Comparison of ENCODE assay signal across 9 cellular contexts in the genomic region with DNA sequence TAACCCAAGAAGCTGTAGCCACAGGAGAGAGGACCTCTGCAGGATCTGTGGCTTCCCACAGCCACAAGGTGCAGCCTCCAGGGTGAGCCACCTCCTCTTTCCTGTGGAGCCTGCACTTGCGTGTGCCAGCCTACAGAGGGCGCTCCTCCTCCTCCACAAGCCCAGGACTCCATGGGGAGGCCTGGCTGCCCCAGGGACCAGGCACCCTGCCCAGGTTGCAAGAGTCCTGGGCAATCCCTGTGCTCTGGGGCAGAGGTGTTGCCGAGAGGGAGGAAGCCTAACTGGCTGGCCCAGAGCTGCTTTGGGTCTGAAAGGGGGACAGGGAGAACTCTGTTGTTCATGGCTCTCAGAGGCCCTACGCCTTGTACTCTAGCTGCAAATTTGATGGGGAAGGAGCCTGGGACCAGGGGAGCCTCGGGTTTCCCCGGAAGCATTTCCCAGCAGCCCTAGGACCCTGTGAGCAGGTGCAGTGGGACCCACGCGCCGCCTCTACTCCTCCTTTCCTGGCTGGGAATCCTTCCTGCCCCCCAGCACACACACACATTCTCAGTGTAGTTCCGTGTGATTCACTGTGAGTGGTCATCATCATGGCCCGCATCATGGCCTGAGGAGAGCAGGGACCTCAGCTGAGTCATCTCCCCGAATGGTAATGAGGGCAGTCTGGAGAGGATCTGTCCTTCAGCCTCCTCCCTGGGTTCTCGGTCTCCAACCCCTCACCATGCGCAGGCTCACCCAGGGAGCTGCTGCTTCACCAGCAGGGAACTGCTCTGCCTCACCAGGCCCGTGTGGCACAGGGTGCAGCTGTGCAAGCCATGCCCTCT. TPM values are rescaled to one million over a fixed set of nuclear protein-coding genes. Genes with fewer than 3 reads are reported as not detected.
DNase-seq lines count a peak whose midpoint lies in the region; ATAC-seq and TF ChIP-seq lines count a peak whose summit lies in the region.
"Had no signal": no experiment of that assay in that cellular context is flagged by ENCODE, and none has a peak within 500 bp of the region (broad histone marks: within the 10 kb centered on the region; RNA-seq: fewer than 3 reads in every experiment).

No MANE protein-coding gene starts in this region.

- H3K4me3 ChIP-seq in HEK293 (ENCODE audit: low read depth, low read length) (no peak overlapping the region), heart right ventricle (no peak overlapping the region), spleen (no peak overlapping the region)

- ATAC-seq in heart right ventricle (peak; percentile 74 to 95 (median 88)), GM18867 (IDR thresholded peaks at IDR 0.05; ENCODE audit: unreplicated experiment) (no peak), GM18868 (IDR thresholded peaks at IDR 0.05; ENCODE audit: unreplicated experiment) (no peak)

- no peaks in the 10 kb centered on the region for H3K36me3 Mint-ChIP-seq in CD14-positive monocyte
- H3K36me3 Mint-ChIP-seq: IgD-negative memory B cell had no signal

- H3K9me3 ChIP-seq in HEK293 (ENCODE audit: control insufficient read depth, insufficient read depth, low read depth, low read length), result no peaks in the 10 kb centered on the region
- H3K9me3 ChIP-seq in heart right ventricle, result no peaks in the 10 kb centered on the region
- H3K9me3 ChIP-seq in spleen, result peaks cover 0 to 3% (median 0%) of the 10 kb centered on the region in 8 donors

- H3K9me3 Mint-ChIP-seq in CD14-positive monocyte, result peaks cover 0 to 2% (median 2%) of the 10 kb centered on the region in 7 donors

- in situ Hi-C loops in SK-MEL-5 (cut with HindIII; ENCODE audit: low pct_unique_long_range_greater_than_20kb, low sequenced_read_pairs), result no loop called here

- POLR2A ChIA-PET in HEK293 (lab: Yijun Ruan, JAX), result no interaction called here

- DNase-seq in CD14-positive monocyte (ENCODE audit: low spot score) (peak; percentile 60), SK-MEL-5 (ENCODE audit: low read depth, low spot score) (peak; percentile 74), heart right ventricle (peak; percentile 44 to 66), spleen (peak; percentile 88)
- DNase-seq in activated naive CD4-positive, alpha-beta T cell treated with anti-CD3 and anti-CD28 coated beads, Interleukin-2, amount 50 U/mL, for 16 hours, result peak; percentile 38

- WGBS in heart right ventricle, 2 donors, result 71 to 74% methylated on average over 15 of the region's 15 CpGs
- WGBS in spleen, 5 donors, result 69 to 82% (median 80%) methylated on average over 10 to 15 of the region's 15 CpGs

- intact Hi-C loops in CD14-positive monocyte (cut with micrococcal nuclease) (loop anchor here in 1 of 2 donors (2.0 kb wide), 1 partner anchor 29 kb away; a partner anchor contains a TSS), heart right ventricle (cut with DNase I) (loop anchor here in 3 of 10 donors (5.0 to 10.0 kb wide), 2 partner anchors 65 to 67 kb away; no protein-coding TSS in a partner anchor), spleen (cut with DNase I; ENCODE audit: low total_unique reads) (no loop called here)

- no peaks in the 10 kb centered on the region for H3K36me3 ChIP-seq in HEK293 (ENCODE audit: control insufficient read depth in 2 of 2, insufficient read depth in 1 of 2, low read length in 2 of 2)
- H3K36me3 ChIP-seq in heart right ventricle, result no peaks in the 10 kb centered on the region
- no peaks in the 10 kb centered on the region for H3K36me3 ChIP-seq in spleen

- H3K4me1 ChIP-seq in HEK293 (ENCODE audit: control insufficient read depth, insufficient read depth, low read length) (no peaks in the 10 kb centered on the region), heart right ventricle (peaks cover 0 to 4% (median 0%) of the 10 kb centered on the region in 9 donors), spleen (no peaks in the 10 kb centered on the region)

- no peak for TF ChIP-seq POLR2A in spleen (IDR thresholded peaks at IDR 0.05)

- no peak overlapping the region for H3K27ac Mint-ChIP-seq in CD14-positive monocyte

- peaks cover 1 to 7% (median 3%) of the 10 kb centered on the region in 3 donors for H3K27me3 Mint-ChIP-seq in CD14-positive monocyte (ENCODE audit: low read depth in 3 of 3)

- H3K4me1 Mint-ChIP-seq in CD14-positive monocyte, result no peaks in the 10 kb centered on the region
- H3K4me1 Mint-ChIP-seq: IgD-negative memory B cell had no signal

- H3K4me3 Mint-ChIP-seq in CD14-positive monocyte, result no peak overlapping the region
- H3K4me3 Mint-ChIP-seq: IgD-negative memory B cell had no signal

- CTCF ChIA-PET in HEK293 (lab: Yijun Ruan, JAX), result interaction anchor here (0.5 to 4.8 kb wide), 43 partner anchors 9 to 1142 kb away, joined by 3 to 88 read pairs (median 4); a partner anchor contains a TSS

- H3K27ac ChIP-seq in HEK293 (ENCODE audit: extremely low read depth, low read depth, low read length) (no peak overlapping the region), heart right ventricle (no peak overlapping the region), spleen (no peak overlapping the region)

- peaks cover 0 to 4% (median 0%) of the 10 kb centered on the region in 7 donors for H3K27me3 ChIP-seq in heart right ventricle
- H3K27me3 ChIP-seq in spleen (replicated peaks in 1 of 7), result peaks cover 0 to 15% (median 0%) of the 10 kb centered on the region in 7 donors

- TF ChIP-seq CTCF in CD14-positive monocyte (IDR thresholded peaks at IDR 0.05) (peak; percentile 89), HEK293 (tag by site-specific recombination; IDR thresholded peaks at IDR 0.05) (peak; percentile 96), heart right ventricle (IDR thresholded peaks at IDR 0.05) (peak; percentile 72 to 92 (median 83)), spleen (IDR thresholded peaks at IDR 0.05 in 8 of 11, conservative IDR thresholded peaks at IDR 0.05 in 3 of 11) (peak; percentile 57 to 93 (median 72))

TF ChIP-seq in HEK293, 187 proteins besides CTCF, POLR2A, EP300 and RAD21 (continues in another document):
- no peak for TF ChIP-seq ZNF548 (tag by site-specific recombination; IDR thresholded peaks at IDR 0.05)
- TF ChIP-seq, protein P1, sequence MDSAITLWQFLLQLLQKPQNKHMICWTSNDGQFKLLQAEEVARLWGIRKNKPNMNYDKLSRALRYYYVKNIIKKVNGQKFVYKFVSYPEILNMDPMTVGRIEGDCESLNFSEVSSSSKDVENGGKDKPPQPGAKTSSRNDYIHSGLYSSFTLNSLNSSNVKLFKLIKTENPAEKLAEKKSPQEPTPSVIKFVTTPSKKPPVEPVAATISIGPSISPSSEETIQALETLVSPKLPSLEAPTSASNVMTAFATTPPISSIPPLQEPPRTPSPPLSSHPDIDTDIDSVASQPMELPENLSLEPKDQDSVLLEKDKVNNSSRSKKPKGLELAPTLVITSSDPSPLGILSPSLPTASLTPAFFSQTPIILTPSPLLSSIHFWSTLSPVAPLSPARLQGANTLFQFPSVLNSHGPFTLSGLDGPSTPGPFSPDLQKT (IDR thresholded peaks at IDR 0.05; ENCODE audit: borderline replicate concordance, low read depth, low read length), result no peak
- TF ChIP-seq GLIS1 (tag by site-specific recombination; IDR thresholded peaks at IDR 0.05), result peak; percentile 86
- peak; percentile 95 for TF ChIP-seq ZIC2 (tag by site-specific recombination; IDR thresholded peaks at IDR 0.05)
- no peak for TF ChIP-seq ZNF521 (tag by site-specific recombination; IDR thresholded peaks at IDR 0.05)
- TF ChIP-seq ZNF416 (tag by site-specific recombination; IDR thresholded peaks at IDR 0.05), result no peak
- TF ChIP-seq, protein P2, sequence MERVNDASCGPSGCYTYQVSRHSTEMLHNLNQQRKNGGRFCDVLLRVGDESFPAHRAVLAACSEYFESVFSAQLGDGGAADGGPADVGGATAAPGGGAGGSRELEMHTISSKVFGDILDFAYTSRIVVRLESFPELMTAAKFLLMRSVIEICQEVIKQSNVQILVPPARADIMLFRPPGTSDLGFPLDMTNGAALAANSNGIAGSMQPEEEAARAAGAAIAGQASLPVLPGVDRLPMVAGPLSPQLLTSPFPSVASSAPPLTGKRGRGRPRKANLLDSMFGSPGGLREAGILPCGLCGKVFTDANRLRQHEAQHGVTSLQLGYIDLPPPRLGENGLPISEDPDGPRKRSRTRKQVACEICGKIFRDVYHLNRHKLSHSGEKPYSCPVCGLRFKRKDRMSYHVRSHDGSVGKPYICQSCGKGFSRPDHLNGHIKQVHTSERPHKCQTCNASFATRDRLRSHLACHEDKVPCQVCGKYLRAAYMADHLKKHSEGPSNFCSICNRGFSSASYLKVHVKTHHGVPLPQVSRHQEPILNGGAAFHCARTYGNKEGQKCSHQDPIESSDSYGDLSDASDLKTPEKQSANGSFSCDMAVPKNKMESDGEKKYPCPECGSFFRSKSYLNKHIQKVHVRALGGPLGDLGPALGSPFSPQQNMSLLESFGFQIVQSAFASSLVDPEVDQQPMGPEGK (tag by site-specific recombination; IDR thresholded peaks at IDR 0.05), result peak; percentile 81
- no peak for TF ChIP-seq ZNF23 (tag by site-specific recombination; IDR thresholded peaks at IDR 0.05; ENCODE audit: borderline replicate concordance)
- TF ChIP-seq ZNF785 (tag by site-specific recombination; IDR thresholded peaks at IDR 0.05), result peak; percentile 100
- TF ChIP-seq ZNF423 (tag by site-specific recombination; IDR thresholded peaks at IDR 0.05), result peak; percentile 95
- TF ChIP-seq ZNF2 (tag by site-specific recombination; IDR thresholded peaks at IDR 0.05), result peak; percentile 65; the same call in 1 of the 2 replicates
- peak; percentile 88 for TF ChIP-seq GLIS2 (tag by site-specific recombination; IDR thresholded peaks at IDR 0.05)
- TF ChIP-seq ZNF654 (tag by site-specific recombination; IDR thresholded peaks at IDR 0.05; ENCODE audit: low read depth), result peak; percentile 64
- TF ChIP-seq ZNF248 (tag by site-specific recombination; IDR thresholded peaks at IDR 0.05), result no peak
- TF ChIP-seq ZNF677 (tag by site-specific recombination; IDR thresholded peaks at IDR 0.05), result 0 out of 2 replicates have a peak, but pooled peaks have one; percentile 12
- TF ChIP-seq ZNF121 (tag by site-specific recombination; IDR thresholded peaks at IDR 0.05), result peak; percentile 32; the same call in 1 of the 2 replicates

RNA-seq across cellular contexts. Expression of a gene that starts 24.3 kb away (rescaled TPM):
- not detected for polyA plus RNA-seq in CD14-positive monocyte
- total RNA-seq in SK-MEL-5 (2014; rRNA removed; shearing (Covaris generic)), result not detected in 2 replicates
- not detected in 2 replicates for polyA plus RNA-seq in SK-MEL-5 (2015; cell fraction: cytosol; rRNA removed)
- not detected in 2 replicates for polyA plus RNA-seq in SK-MEL-5 (2015; cell fraction: nucleus; rRNA removed)
- total RNA-seq in heart right ventricle, result not detected
- not detected for polyA plus RNA-seq in heart right ventricle
- not detected for total RNA-seq in spleen
- not detected for polyA plus RNA-seq in spleen
- polyA plus RNA-seq: IgD-negative memory B cell had no signal

RNA-seq across cellular contexts. Expression of a gene that starts 28.6 kb away (rescaled TPM):
- polyA plus RNA-seq in CD14-positive monocyte, result under 1 TPM in 1 of 2 donors, not detected in 1; 0.07 TPM
- total RNA-seq in SK-MEL-5 (2014; rRNA removed; shearing (Covaris generic)), result 0.32 TPM in 1 of 2 replicates, not detected in the other
- polyA plus RNA-seq in SK-MEL-5 (2015; cell fraction: cytosol; rRNA removed), result 0.54 and 0.86 TPM in 2 replicates
- polyA plus RNA-seq in SK-MEL-5 (2015; cell fraction: nucleus; rRNA removed), result 1.6 TPM in 1 of 2 replicates, not detected in the other
- 10 to 100 TPM; 11.2 to 60.2 (median 26.3) TPM for total RNA-seq in heart right ventricle
- 10 to 100 TPM; 41.4 to 66.6 TPM for polyA plus RNA-seq in heart right ventricle
- total RNA-seq in spleen, result 1 to 10 TPM; 3.3 to 9.4 (median 6.4) TPM
- polyA plus RNA-seq in spleen, result 10 to 100 TPM in 1 of 3 donors, 1 to 10 TPM in 2; 7.9 to 11.3 (median 9.4) TPM

Comparison
In these comparisons a context has a peak if more than half of its experiments do, and no peak if none do; other contexts are left out.
1. DNase-seq: peak in every context shown above with its lines; median percentile 88 in spleen; 74 in SK-MEL-5; 60 in CD14-positive monocyte; 55 in heart right ventricle; 38 in activated naive CD4-positive, alpha-beta T cell treated with anti-CD3 and anti-CD28 coated beads, Interleukin-2, amount 50 U/mL, for 16 hours.
2. ATAC-seq: peak in heart right ventricle (8 of 8); none in GM18867 (single experiment) and GM18868 (single experiment).
3. Peak in every context shown above with its lines, with median percentiles within 50 percentile points of each other: CTCF ChIP-seq.